ENCODE assay signal across 8 cellular contexts in the genomic region with DNA sequence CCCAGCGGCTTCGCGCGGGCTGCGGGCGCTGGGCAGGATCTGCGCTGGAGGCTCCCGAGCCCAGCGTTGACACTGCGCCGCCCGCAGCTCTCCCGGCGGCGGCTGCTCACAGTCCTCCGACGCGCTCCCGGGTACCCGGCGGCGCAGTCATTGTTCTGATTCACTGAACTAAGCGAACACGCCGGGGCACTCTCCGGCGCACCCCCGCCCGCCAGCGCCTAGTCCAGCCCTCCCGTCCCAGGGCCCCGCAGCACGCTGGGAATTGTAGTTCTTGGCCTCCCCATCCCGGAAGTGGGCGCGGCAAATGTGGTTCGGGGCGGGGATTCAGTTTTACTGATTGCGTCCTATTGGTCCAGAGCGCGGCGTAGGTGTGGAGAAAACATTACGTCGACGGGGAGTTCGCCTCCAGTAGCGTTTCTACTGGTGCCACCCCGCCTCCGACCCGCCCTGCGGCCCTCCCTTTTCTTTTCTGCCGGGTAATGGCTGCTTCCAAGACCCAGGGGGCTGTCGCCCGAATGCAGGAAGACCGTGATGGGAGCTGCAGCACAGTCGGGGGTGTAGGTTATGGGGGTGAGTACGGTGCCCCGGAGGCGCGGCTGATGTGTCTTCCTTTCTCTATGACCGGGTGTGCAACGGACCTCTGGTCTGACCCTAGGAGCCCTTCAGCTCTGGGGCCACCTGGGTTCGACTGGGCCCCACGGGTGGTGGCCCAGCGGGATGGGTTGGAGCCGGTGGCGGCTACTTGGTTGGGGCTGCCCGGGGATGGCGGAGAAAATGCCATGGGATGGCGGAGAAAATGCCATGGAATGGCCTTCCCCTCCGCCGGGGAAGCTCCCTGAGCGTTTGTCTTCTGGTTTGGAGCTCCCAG. TPM values are rescaled to one million over a fixed set of nuclear protein-coding genes. Genes with fewer than 3 reads are reported as not detected.
A peak's percentile ranks its signal among the peaks of the same experiment; 100 is the strongest.
DNase-seq lines count a peak whose midpoint lies in the region; ATAC-seq and TF ChIP-seq lines count a peak whose summit lies in the region.

A gene with protein sequence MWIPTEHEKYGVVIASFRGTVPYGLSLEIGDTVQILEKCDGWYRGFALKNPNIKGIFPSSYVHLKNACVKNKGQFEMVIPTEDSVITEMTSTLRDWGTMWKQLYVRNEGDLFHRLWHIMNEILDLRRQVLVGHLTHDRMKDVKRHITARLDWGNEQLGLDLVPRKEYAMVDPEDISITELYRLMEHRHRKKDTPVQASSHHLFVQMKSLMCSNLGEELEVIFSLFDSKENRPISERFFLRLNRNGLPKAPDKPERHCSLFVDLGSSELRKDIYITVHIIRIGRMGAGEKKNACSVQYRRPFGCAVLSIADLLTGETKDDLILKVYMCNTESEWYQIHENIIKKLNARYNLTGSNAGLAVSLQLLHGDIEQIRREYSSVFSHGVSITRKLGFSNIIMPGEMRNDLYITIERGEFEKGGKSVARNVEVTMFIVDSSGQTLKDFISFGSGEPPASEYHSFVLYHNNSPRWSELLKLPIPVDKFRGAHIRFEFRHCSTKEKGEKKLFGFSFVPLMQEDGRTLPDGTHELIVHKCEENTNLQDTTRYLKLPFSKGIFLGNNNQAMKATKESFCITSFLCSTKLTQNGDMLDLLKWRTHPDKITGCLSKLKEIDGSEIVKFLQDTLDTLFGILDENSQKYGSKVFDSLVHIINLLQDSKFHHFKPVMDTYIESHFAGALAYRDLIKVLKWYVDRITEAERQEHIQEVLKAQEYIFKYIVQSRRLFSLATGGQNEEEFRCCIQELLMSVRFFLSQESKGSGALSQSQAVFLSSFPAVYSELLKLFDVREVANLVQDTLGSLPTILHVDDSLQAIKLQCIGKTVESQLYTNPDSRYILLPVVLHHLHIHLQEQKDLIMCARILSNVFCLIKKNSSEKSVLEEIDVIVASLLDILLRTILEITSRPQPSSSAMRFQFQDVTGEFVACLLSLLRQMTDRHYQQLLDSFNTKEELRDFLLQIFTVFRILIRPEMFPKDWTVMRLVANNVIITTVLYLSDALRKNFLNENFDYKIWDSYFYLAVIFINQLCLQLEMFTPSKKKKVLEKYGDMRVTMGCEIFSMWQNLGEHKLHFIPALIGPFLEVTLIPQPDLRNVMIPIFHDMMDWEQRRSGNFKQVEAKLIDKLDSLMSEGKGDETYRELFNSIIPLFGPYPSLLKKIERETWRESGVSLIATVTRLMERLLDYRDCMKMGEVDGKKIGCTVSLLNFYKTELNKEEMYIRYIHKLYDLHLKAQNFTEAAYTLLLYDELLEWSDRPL (N-terminal part only) (minus strand): TSS at position 162 of the 868 bp plus-strand sequence. CDS start 261 bp downstream, outside the sequence.
A gene with protein sequence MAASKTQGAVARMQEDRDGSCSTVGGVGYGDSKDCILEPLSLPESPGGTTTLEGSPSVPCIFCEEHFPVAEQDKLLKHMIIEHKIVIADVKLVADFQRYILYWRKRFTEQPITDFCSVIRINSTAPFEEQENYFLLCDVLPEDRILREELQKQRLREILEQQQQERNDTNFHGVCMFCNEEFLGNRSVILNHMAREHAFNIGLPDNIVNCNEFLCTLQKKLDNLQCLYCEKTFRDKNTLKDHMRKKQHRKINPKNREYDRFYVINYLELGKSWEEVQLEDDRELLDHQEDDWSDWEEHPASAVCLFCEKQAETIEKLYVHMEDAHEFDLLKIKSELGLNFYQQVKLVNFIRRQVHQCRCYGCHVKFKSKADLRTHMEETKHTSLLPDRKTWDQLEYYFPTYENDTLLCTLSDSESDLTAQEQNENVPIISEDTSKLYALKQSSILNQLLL (plus strand): TSS at position 458 of the 868 bp plus-strand sequence. CDS start 22 bp downstream, at position 480.

- H3K36me3 ChIP-seq in osteoblast (ENCODE audit: insufficient read depth, low read length): no peaks in the 10 kb centered on the region
- no peaks in the 10 kb centered on the region for H3K36me3 ChIP-seq in testis (ENCODE audit: low read depth, missing control alignments)

- H3K4me3 Mint-ChIP-seq in activated naive CD8-positive, alpha-beta T cell treated with anti-CD3 and anti-CD28 coated beads for 36 hours: peak within 1 kb of the TSS; percentile 97
- peak within 1 kb of the TSS; percentile 91 for H3K4me3 Mint-ChIP-seq in glutamatergic neuron (ENCODE audit: unreplicated experiment)

- H3K4me1 Mint-ChIP-seq in activated naive CD8-positive, alpha-beta T cell treated with anti-CD3 and anti-CD28 coated beads for 36 hours: peaks cover 25% of the 10 kb centered on the region
- H3K4me1 Mint-ChIP-seq in glutamatergic neuron (ENCODE audit: low read depth, unreplicated experiment): peaks cover 12% of the 10 kb centered on the region

- H4K20me1 ChIP-seq in osteoblast (ENCODE audit: insufficient read depth, low read length): no peaks in the 10 kb centered on the region

- peak within 1 kb of the TSS; percentile 99 for H3K4me2 ChIP-seq in osteoblast (ENCODE audit: insufficient read depth, low read length)

- H3K27ac ChIP-seq in osteoblast (ENCODE audit: low read depth, low read length) (peak within 1 kb of the TSS; percentile 88), testis (peak within 1 kb of the TSS; percentile 82 to 84)

- H3K4me3 ChIP-seq in osteoblast (ENCODE audit: insufficient read depth, low read length): peak within 1 kb of the TSS; percentile 100
- peak within 1 kb of the TSS; percentile 80 to 91 for H3K4me3 ChIP-seq in testis

- H3K36me3 Mint-ChIP-seq in activated naive CD8-positive, alpha-beta T cell treated with anti-CD3 and anti-CD28 coated beads for 36 hours: no peaks in the 10 kb centered on the region
- peaks cover 4% of the 10 kb centered on the region for H3K36me3 Mint-ChIP-seq in glutamatergic neuron (ENCODE audit: unreplicated experiment)

- H3K27me3 Mint-ChIP-seq in activated naive CD8-positive, alpha-beta T cell treated with anti-CD3 and anti-CD28 coated beads for 36 hours: peaks cover 33% of the 10 kb centered on the region
- H3K27me3 Mint-ChIP-seq in glutamatergic neuron (ENCODE audit: unreplicated experiment): peaks cover 8% of the 10 kb centered on the region

- H3K79me2 ChIP-seq in osteoblast (ENCODE audit: insufficient read depth, low read length): peaks cover 78% of the 10 kb centered on the region

- H3K9me3 ChIP-seq in osteoblast (ENCODE audit: low read depth, low read length) (no peaks in the 10 kb centered on the region), testis (no peaks in the 10 kb centered on the region)

- no peak for TF ChIP-seq CTCF in glutamatergic neuron (IDR thresholded peaks at IDR 0.05; ENCODE audit: partially characterized antibody, unreplicated experiment)
- no peak for TF ChIP-seq CTCF in osteoblast (IDR thresholded peaks at IDR 0.05; ENCODE audit: extremely low read depth, low read depth, low read length)
- no peak for TF ChIP-seq CTCF in testis (IDR thresholded peaks at IDR 0.05)

- H3K4me1 ChIP-seq in osteoblast (ENCODE audit: insufficient read depth, low read length) (peaks cover 18% of the 10 kb centered on the region), testis (peaks cover 7% of the 10 kb centered on the region)

- peak; percentile 95 for ATAC-seq in HG02642 (IDR thresholded peaks at IDR 0.05; ENCODE audit: poor library complexity, unreplicated experiment)

- TF ChIP-seq POLR2A in GM10847 (IDR thresholded peaks at IDR 0.05; ENCODE audit: extremely low read depth, insufficient read length) (peak; percentile 9), testis (IDR thresholded peaks at IDR 0.05) (peak; percentile 43)

- DNase-seq in NCI-H1105 (lab: John Stamatoyannopoulos, UW): peak; percentile 99
- peak; percentile 98 for DNase-seq in SKM-1 (lab: John Stamatoyannopoulos, UW; ENCODE audit: unreplicated experiment)
- DNase-seq in activated naive CD8-positive, alpha-beta T cell treated with anti-CD3 and anti-CD28 coated beads for 36 hours: peak; percentile 99
- peak; percentile 99 for DNase-seq in glutamatergic neuron
- DNase-seq in osteoblast (ENCODE audit: insufficient read length, low spot score, missing footprints): peak; percentile 98
- peak; percentile 99 for DNase-seq in testis

- peak within 1 kb of the TSS; percentile 82 for H3K27ac Mint-ChIP-seq in activated naive CD8-positive, alpha-beta T cell treated with anti-CD3 and anti-CD28 coated beads for 36 hours
- H3K27ac Mint-ChIP-seq in glutamatergic neuron (ENCODE audit: unreplicated experiment): peak within 1 kb of the TSS; percentile 94

- WGBS in testis, 2 donors: 0% methylated on average over 2 to 73 of the region's 73 CpGs

- H3K9me3 Mint-ChIP-seq in activated naive CD8-positive, alpha-beta T cell treated with anti-CD3 and anti-CD28 coated beads for 36 hours: no peaks in the 10 kb centered on the region
- peaks cover 19% of the 10 kb centered on the region for H3K9me3 Mint-ChIP-seq in glutamatergic neuron (ENCODE audit: unreplicated experiment)

- H3K27me3 ChIP-seq in osteoblast (ENCODE audit: insufficient read depth, low read length): no peaks in the 10 kb centered on the region
- no peaks in the 10 kb centered on the region for H3K27me3 ChIP-seq in testis

- peak within 1 kb of the TSS; percentile 100 for H2AFZ ChIP-seq in osteoblast (ENCODE audit: low read length)

- intact Hi-C loops in testis (cut with DNase I; ENCODE audit: low total_unique reads): no loop called here

RNA-seq across cellular contexts. Expression of the first gene that starts in this region (rescaled TPM):
- under 1 TPM; 0.28 to 0.29 TPM for total RNA-seq in activated naive CD8-positive, alpha-beta T cell treated with anti-CD3 and anti-CD28 coated beads for 36 hours
- total RNA-seq in glutamatergic neuron (ENCODE audit: unreplicated experiment) (60.3 TPM), osteoblast (31.5 and 31.8 TPM in 2 replicates), testis (10 to 100 TPM; 12.4 to 17.1 TPM)
- polyA plus RNA-seq in testis (ENCODE audit: insufficient read depth, low read depth, low replicate concordance): 5.4 TPM

RNA-seq across cellular contexts. Expression of the second gene that starts in this region (rescaled TPM):
- 10 to 100 TPM; 16.8 to 19.2 TPM for total RNA-seq in activated naive CD8-positive, alpha-beta T cell treated with anti-CD3 and anti-CD28 coated beads for 36 hours
- total RNA-seq in glutamatergic neuron (ENCODE audit: unreplicated experiment) (27.0 TPM), osteoblast (58.6 and 69.8 TPM in 2 replicates), testis (10 to 100 TPM; 13.9 to 15.4 TPM)
- polyA plus RNA-seq in testis (ENCODE audit: insufficient read depth, low read depth, low replicate concordance): 14.6 TPM

Comparison
In these comparisons a context has a peak if more than half of its experiments do, and no peak if none do; other contexts are left out.
1. Peak in every context shown above with its lines: DNase-seq, ATAC-seq, H3K4me3 ChIP-seq and H3K27ac ChIP-seq.
2. RNA of the first gene that starts in this region (total RNA-seq): 60.3 TPM in glutamatergic neuron (single experiment), 31.5 to 31.8 TPM in osteoblast and 12.4 to 17.1 TPM in testis; 0.28 to 0.29 TPM in activated naive CD8-positive, alpha-beta T cell treated with anti-CD3 and anti-CD28 coated beads for 36 hours; every median in the first group is over 10 times any median in the second.